13 cellular contexts compared by ENCODE assay signal in the genomic region with DNA sequence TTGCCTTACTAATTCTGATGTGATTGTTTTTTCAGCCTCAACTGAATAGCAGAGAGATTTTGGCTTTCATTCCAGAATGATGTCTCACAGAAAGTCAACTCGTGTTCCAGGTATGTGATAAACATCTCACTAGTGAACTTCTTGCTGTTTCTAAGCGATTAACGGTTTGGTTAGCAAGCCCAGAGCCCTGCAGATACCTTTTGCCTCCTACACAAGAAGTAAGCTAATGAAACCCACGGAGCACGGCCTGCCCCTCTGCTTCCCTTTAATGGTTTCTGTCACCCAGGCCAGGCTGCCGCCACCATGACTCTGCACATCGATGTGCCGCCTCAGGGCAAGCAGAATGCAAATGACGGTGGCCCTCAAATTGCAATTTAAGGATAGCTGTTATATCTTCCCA.
A peak's percentile ranks its signal among the peaks of the same experiment; 100 is the strongest.
DNase-seq lines count a peak whose midpoint lies in the region; ATAC-seq and TF ChIP-seq lines count a peak whose summit lies in the region.
"Had no signal": no experiment of that assay in that cellular context is flagged by ENCODE, and none has a peak within 500 bp of the region (broad histone marks: within the 10 kb centered on the region; RNA-seq: fewer than 3 reads in every experiment).

No MANE protein-coding gene starts in this region.

- H3K27ac Mint-ChIP-seq in glutamatergic neuron (ENCODE audit: unreplicated experiment) = no peak overlapping the region
- H3K27ac Mint-ChIP-seq: T-helper 2 cell treated with Interferon-gamma antibody and Interleukin-4, amounts not matched to agents 5 μg/mL and 100 μg/mL, for 36 hours had no signal

- no peaks in the 10 kb centered on the region for H3K27me3 ChIP-seq in BLaER1 treated with 17β-estradiol and CSF1 and Interleukin-3, amounts not matched to agents 10 nM and 100 nM
- no peaks in the 10 kb centered on the region for H3K27me3 ChIP-seq in gastrocnemius medialis
- H3K27me3 ChIP-seq: heart left ventricle had no signal

- no peaks in the 10 kb centered on the region for H3K9me3 Mint-ChIP-seq in glutamatergic neuron (ENCODE audit: unreplicated experiment)
- H3K9me3 Mint-ChIP-seq: T-helper 2 cell treated with Interferon-gamma antibody and Interleukin-4, amounts not matched to agents 5 μg/mL and 100 μg/mL, for 36 hours had no signal

- in situ Hi-C loops in gastrocnemius medialis (cut with MboI; ENCODE audit: low sequenced_read_pairs in 4 of 4) = no loop called here

- H3K36me3 ChIP-seq in BLaER1 treated with 17β-estradiol and CSF1 and Interleukin-3, amounts not matched to agents 10 nM and 100 nM = no peaks in the 10 kb centered on the region
- no peaks in the 10 kb centered on the region for H3K36me3 ChIP-seq in gastrocnemius medialis
- H3K36me3 ChIP-seq: heart left ventricle had no signal

- TF ChIP-seq CTCF in glutamatergic neuron (IDR thresholded peaks at IDR 0.05; ENCODE audit: partially characterized antibody, unreplicated experiment) (no peak), gastrocnemius medialis (IDR thresholded peaks at IDR 0.05 in 4 of 5, conservative IDR thresholded peaks at IDR 0.05 in 1 of 5) (no peak)

- H3K4me1 ChIP-seq in BLaER1 treated with 17β-estradiol and CSF1 and Interleukin-3, amounts not matched to agents 10 nM and 100 nM = peaks cover 11 to 23% (median 18%) of the 10 kb centered on the region in 10 experiments
- peaks cover 0 to 7% of the 10 kb centered on the region in 2 donors for H3K4me1 ChIP-seq in gastrocnemius medialis

- no peaks in the 10 kb centered on the region for H3K9me3 ChIP-seq in BLaER1 treated with 17β-estradiol and CSF1 and Interleukin-3, amounts not matched to agents 10 nM and 100 nM (replicated peaks in 1 of 11)
- H3K9me3 ChIP-seq in gastrocnemius medialis = no peaks in the 10 kb centered on the region
- H3K9me3 ChIP-seq: heart left ventricle had no signal

- peak overlapping the region in 6 of 11 experiments; percentile 50 to 82 (median 74); a peak in 12 of 22 replicates for H3K4me2 ChIP-seq in BLaER1 treated with 17β-estradiol and CSF1 and Interleukin-3, amounts not matched to agents 10 nM and 100 nM

- no peak overlapping the region for H3K4me3 Mint-ChIP-seq in glutamatergic neuron (ENCODE audit: unreplicated experiment)
- H3K4me3 Mint-ChIP-seq: T-helper 2 cell treated with Interferon-gamma antibody and Interleukin-4, amounts not matched to agents 5 μg/mL and 100 μg/mL, for 36 hours had no signal

- DNase-seq in NOMO-1 (lab: John Stamatoyannopoulos, UW; ENCODE audit: unreplicated experiment in 2 of 2) = peak; percentile 27 to 57
- peak; percentile 45 for DNase-seq in glutamatergic neuron
- no peak for DNase-seq in activated gamma-delta T cell treated with Interleukin-2 at 50 U/mL for 16 hours
- no peak for DNase-seq in gastrocnemius medialis
- DNase-seq: amniotic stem cell, heart left ventricle, NCI-H187 had no signal

- ATAC-seq in GM21619 (IDR thresholded peaks at IDR 0.05; ENCODE audit: unreplicated experiment) (peak; percentile 45), HG03571 (IDR thresholded peaks at IDR 0.05; ENCODE audit: unreplicated experiment) (no peak), gastrocnemius medialis (no peak), HG02678 (IDR thresholded peaks at IDR 0.05; ENCODE audit: unreplicated experiment) (no peak)
- ATAC-seq: heart left ventricle had no signal

- H3K27me3 Mint-ChIP-seq in glutamatergic neuron (ENCODE audit: unreplicated experiment) = no peaks in the 10 kb centered on the region

- TF ChIP-seq POLR2A in gastrocnemius medialis (IDR thresholded peaks at IDR 0.05) = no peak

- 0 out of 22 replicates have a peak, but pooled peaks cover 0 to 5% (median 0%) of the 10 kb centered on the region in 11 experiments for H4K20me1 ChIP-seq in BLaER1 treated with 17β-estradiol and CSF1 and Interleukin-3, amounts not matched to agents 10 nM and 100 nM

- H3K4me1 Mint-ChIP-seq in glutamatergic neuron (ENCODE audit: low read depth, unreplicated experiment) = peaks cover 4% of the 10 kb centered on the region

- H3K27ac ChIP-seq in BLaER1 treated with 17β-estradiol and CSF1 and Interleukin-3, amounts not matched to agents 10 nM and 100 nM = no peak overlapping the region
- no peak overlapping the region for H3K27ac ChIP-seq in gastrocnemius medialis
- H3K27ac ChIP-seq: heart left ventricle had no signal

- H3K9ac ChIP-seq in BLaER1 treated with 17β-estradiol and CSF1 and Interleukin-3, amounts not matched to agents 10 nM and 100 nM = no peak overlapping the region

- no peak overlapping the region for H3K4me3 ChIP-seq in BLaER1 treated with 17β-estradiol and CSF1 and Interleukin-3, amounts not matched to agents 10 nM and 100 nM
- H3K4me3 ChIP-seq in gastrocnemius medialis = no peak overlapping the region
- H3K4me3 ChIP-seq: heart left ventricle, lung had no signal

- intact Hi-C loops in gastrocnemius medialis (cut with DNase I; ENCODE audit: low total_unique reads) = no loop called here

- no peaks in the 10 kb centered on the region for H3K36me3 Mint-ChIP-seq in glutamatergic neuron (ENCODE audit: unreplicated experiment)

Comparison
In these comparisons a context has a peak if more than half of its experiments do, and no peak if none do; other contexts are left out.
1. DNase-seq: peak in NOMO-1 (2 of 2) and glutamatergic neuron (single experiment); none in activated gamma-delta T cell treated with Interleukin-2 at 50 U/mL for 16 hours (single experiment) and gastrocnemius medialis (0 of 2).